ENCODE assay signal across 1 cellular context in the genomic region with DNA sequence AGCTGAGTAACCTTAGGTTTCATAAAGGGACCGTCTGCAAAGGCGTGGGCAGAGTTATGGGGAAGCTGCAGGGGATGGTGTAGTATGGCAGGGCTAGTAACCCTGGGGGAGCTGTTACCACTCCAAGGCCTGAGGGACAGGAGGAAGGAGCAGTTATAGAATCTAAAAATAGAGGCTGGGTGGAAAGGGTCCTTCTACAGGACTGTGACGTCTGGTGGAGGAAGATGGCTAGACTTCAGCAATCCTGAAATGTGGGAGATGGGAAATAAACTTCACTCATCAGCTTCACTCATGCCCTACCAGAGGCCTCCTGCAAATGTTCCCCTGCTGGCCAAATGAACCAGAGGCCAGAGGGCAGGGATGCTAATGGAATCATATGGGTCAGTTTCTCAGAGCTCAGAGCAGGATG.
A peak's percentile ranks its signal among the peaks of the same experiment; 100 is the strongest.
TF ChIP-seq lines count a peak whose summit lies in the region.

No MANE protein-coding gene starts in this region.

TF ChIP-seq in GM23338, 12 proteins besides CTCF, POLR2A, EP300 and RAD21 (continued from another document):
- TF ChIP-seq, protein P1, sequence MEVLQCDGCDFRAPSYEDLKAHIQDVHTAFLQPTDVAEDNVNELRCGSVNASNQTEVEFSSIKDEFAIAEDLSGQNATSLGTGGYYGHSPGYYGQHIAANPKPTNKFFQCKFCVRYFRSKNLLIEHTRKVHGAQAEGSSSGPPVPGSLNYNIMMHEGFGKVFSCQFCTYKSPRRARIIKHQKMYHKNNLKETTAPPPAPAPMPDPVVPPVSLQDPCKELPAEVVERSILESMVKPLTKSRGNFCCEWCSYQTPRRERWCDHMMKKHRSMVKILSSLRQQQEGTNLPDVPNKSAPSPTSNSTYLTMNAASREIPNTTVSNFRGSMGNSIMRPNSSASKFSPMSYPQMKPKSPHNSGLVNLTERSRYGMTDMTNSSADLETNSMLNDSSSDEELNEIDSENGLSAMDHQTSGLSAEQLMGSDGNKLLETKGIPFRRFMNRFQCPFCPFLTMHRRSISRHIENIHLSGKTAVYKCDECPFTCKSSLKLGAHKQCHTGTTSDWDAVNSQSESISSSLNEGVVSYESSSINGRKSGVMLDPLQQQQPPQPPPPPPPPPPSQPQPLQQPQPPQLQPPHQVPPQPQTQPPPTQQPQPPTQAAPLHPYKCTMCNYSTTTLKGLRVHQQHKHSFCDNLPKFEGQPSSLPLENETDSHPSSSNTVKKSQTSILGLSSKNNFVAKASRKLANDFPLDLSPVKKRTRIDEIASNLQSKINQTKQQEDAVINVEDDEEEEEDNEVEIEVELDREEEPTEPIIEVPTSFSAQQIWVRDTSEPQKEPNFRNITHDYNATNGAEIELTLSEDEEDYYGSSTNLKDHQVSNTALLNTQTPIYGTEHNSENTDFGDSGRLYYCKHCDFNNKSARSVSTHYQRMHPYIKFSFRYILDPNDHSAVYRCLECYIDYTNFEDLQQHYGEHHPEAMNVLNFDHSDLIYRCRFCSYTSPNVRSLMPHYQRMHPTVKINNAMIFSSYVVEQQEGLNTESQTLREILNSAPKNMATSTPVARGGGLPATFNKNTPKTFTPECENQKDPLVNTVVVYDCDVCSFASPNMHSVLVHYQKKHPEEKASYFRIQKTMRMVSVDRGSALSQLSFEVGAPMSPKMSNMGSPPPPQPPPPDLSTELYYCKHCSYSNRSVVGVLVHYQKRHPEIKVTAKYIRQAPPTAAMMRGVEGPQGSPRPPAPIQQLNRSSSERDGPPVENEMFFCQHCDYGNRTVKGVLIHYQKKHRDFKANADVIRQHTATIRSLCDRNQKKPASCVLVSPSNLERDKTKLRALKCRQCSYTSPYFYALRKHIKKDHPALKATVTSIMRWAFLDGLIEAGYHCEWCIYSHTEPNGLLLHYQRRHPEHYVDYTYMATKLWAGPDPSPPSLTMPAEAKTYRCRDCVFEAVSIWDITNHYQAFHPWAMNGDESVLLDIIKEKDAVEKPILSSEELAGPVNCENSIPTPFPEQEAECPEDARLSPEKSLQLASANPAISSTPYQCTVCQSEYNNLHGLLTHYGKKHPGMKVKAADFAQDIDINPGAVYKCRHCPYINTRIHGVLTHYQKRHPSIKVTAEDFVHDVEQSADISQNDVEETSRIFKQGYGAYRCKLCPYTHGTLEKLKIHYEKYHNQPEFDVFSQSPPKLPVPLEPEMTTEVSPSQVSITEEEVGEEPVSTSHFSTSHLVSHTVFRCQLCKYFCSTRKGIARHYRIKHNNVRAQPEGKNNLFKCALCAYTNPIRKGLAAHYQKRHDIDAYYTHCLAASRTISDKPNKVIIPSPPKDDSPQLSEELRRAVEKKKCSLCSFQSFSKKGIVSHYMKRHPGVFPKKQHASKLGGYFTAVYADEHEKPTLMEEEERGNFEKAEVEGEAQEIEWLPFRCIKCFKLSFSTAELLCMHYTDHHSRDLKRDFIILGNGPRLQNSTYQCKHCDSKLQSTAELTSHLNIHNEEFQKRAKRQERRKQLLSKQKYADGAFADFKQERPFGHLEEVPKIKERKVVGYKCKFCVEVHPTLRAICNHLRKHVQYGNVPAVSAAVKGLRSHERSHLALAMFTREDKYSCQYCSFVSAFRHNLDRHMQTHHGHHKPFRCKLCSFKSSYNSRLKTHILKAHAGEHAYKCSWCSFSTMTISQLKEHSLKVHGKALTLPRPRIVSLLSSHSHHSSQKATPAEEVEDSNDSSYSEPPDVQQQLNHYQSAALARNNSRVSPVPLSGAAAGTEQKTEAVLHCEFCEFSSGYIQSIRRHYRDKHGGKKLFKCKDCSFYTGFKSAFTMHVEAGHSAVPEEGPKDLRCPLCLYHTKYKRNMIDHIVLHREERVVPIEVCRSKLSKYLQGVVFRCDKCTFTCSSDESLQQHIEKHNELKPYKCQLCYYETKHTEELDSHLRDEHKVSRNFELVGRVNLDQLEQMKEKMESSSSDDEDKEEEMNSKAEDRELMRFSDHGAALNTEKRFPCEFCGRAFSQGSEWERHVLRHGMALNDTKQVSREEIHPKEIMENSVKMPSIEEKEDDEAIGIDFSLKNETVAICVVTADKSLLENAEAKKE (CRISPR knock-in tag; IDR thresholded peaks at IDR 0.05), result no peak
- peak; percentile 57 for TF ChIP-seq JUNB (IDR thresholded peaks at IDR 0.05; ENCODE audit: unreplicated experiment)
